8 cellular contexts compared by ENCODE assay signal in genomic region chr9:121684381-121685145, GRCh38. TPM values are rescaled to one million over a fixed set of nuclear protein-coding genes. Genes with fewer than 3 reads are reported as not detected.
A peak's percentile ranks its signal among the peaks of the same experiment; 100 is the strongest.
DNase-seq lines count a peak whose midpoint lies in the region; ATAC-seq, FAIRE-seq and TF ChIP-seq lines count a peak whose summit lies in the region.

No MANE protein-coding gene starts in this region.

- TF ChIP-seq CTCF in NB4 (IDR thresholded peaks at IDR 0.05; ENCODE audit: low read depth, low read length) (peak; percentile 76), epithelial cell of esophagus (IDR thresholded peaks at IDR 0.05; ENCODE audit: insufficient read depth, low read depth, low read length, missing control alignments) (peak; percentile 53), pancreas (IDR thresholded peaks at IDR 0.05) (peak in 3 of 4 donors; percentile 26 to 50 (median 33))

- no peaks in the 10 kb centered on the region for H3K9me3 Mint-ChIP-seq in T-cell

- 58 to 66% methylated on average over 19 of the region's 19 CpGs for WGBS in pancreas, 2 donors

- CTCF ChIA-PET in T-cell (lab: Charles Lee) = no interaction called here

- H3K4me1 Mint-ChIP-seq in T-cell = no peaks in the 10 kb centered on the region

- no peak for TF ChIP-seq POLR2A in NB4 (IDR thresholded peaks at IDR 0.05; ENCODE audit: extremely low read depth, insufficient read length)

- H3K4me3 Mint-ChIP-seq in T-cell = no peak overlapping the region

- POLR2A ChIA-PET in T-cell (lab: Charles Lee) = no interaction called here

- intact Hi-C loops in pancreas (cut with DNase I) = loop anchor here in 1 of 3 donors (5.0 kb wide), 2 partner anchors 132 to 303 kb away; no protein-coding TSS in a partner anchor

- H3K36me3 ChIP-seq in pancreas = peaks cover 0 to 6% (median 0%) of the 10 kb centered on the region in 3 donors

- no peaks in the 10 kb centered on the region for H3K9me3 ChIP-seq in pancreas

- ATAC-seq in pancreas (peak; percentile 35 to 62 (median 56)), T-cell (replicated peaks in 1 of 4) (no peak), GM19463 (IDR thresholded peaks at IDR 0.05; ENCODE audit: unreplicated experiment) (no peak)

- H3K27me3 ChIP-seq in pancreas = no peaks in the 10 kb centered on the region

- no peak overlapping the region for H3K27ac Mint-ChIP-seq in T-cell

- no peak overlapping the region for H3K27ac ChIP-seq in pancreas

- no peaks in the 10 kb centered on the region for H3K36me3 Mint-ChIP-seq in T-cell

- H3K4me3 ChIP-seq in NB4 (ENCODE audit: low read depth, low read length) (no peak overlapping the region), epithelial cell of esophagus (ENCODE audit: low read length) (no peak overlapping the region), pancreas (no peak overlapping the region)

- DNase-seq in NOMO-1 treated with DMSO at 0.1 percent for 48 hours (lab: John Stamatoyannopoulos, UW; ENCODE audit: unreplicated experiment) (peak; percentile 32), NOMO-1 treated with dmso at 0.1 percent for 144 hours (lab: John Stamatoyannopoulos, UW; ENCODE audit: unreplicated experiment) (no peak), NB4 (ENCODE audit: low read depth) (peak; percentile 59), epithelial cell of esophagus (ENCODE audit: low read depth) (peak; percentile 37), pancreas (peak in 4 of 6 donors; percentile 51 to 84 (median 69)), LoVo (ENCODE audit: low spot score) (no peak), T-cell (no peak)

- H3K27me3 Mint-ChIP-seq in T-cell = peaks cover 4 to 18% of the 10 kb centered on the region in 2 donors

- H3K4me1 ChIP-seq in pancreas = no peaks in the 10 kb centered on the region

- FAIRE-seq in pancreas (lab: Jason Lieb, UNC) = no peak

RNA-seq across cellular contexts. Expression of gene DAB2IP, which starts 33.1 kb away (rescaled TPM):
- total RNA-seq in pancreas (10 to 100 TPM; 19.8 to 52.1 (median 25.3) TPM), T-cell (under 1 TPM in 4 of 5 donors, not detected in 1; 0.22 to 0.53 (median 0.34) TPM)
- 10 to 100 TPM; 14.7 to 27.9 TPM for polyA plus RNA-seq in pancreas

Comparison
In these comparisons a context has a peak if more than half of its experiments do, and no peak if none do; other contexts are left out.
1. DNase-seq: peak in NOMO-1 treated with DMSO at 0.1 percent for 48 hours (single experiment), NB4 (single experiment), epithelial cell of esophagus (single experiment) and pancreas (4 of 6); none in NOMO-1 treated with dmso at 0.1 percent for 144 hours (single experiment), LoVo (single experiment) and T-cell (0 of 34).
2. ATAC-seq: peak in pancreas (4 of 4); none in T-cell (0 of 4) and GM19463 (single experiment).
3. RNA of gene DAB2IP, which starts 33.1 kb away (total RNA-seq): 19.8 to 52.1 TPM in pancreas; 0.22 to 0.53 TPM in T-cell; every median in the first group is over 10 times any median in the second.
4. Peak in every context shown above with its lines, with median percentiles within 50 percentile points of each other: CTCF ChIP-seq.